Comparison of ENCODE assay signal across 32 cellular contexts in genomic region chr10:125163803-125164202, GRCh38.
"Had no signal": no experiment of that assay in that cellular context is flagged by ENCODE, and none has a peak within 500 bp of the region (broad histone marks: within the 10 kb centered on the region; RNA-seq: fewer than 3 reads in every experiment).

No MANE protein-coding gene starts in this region.

- H3K36me3 Mint-ChIP-seq: activated naive CD4-positive, alpha-beta T cell treated with anti-CD3 and anti-CD28 coated beads, Interleukin-2, amount 10 ng/mL, durations not matched to agents 7 days and 5 days; activated naive CD8-positive, alpha-beta T cell; brain; WTC11 had no signal

- ATAC-seq: activated CD4-positive, alpha-beta T cell treated with anti-CD3 and anti-CD28 coated beads for 36 hours; activated CD4-positive, CD25-positive, alpha-beta regulatory T cell treated with anti-CD3 and anti-CD28 coated beads, Interleukin-2, amount 50 U/mL, for 24 hours; activated CD8-positive, alpha-beta T cell treated with anti-CD3 and anti-CD28 coated beads, Interleukin-2, amount 10 ng/mL, durations not matched to agents 7 days and 5 days; activated naive CD8-positive, alpha-beta T cell treated with anti-CD3 and anti-CD28 coated beads, Interleukin-2, amount 50 U/mL, for 24 hours; WTC11 had no signal

- H3K4me1 Mint-ChIP-seq: activated CD4-positive, alpha-beta T cell treated with anti-CD3 and anti-CD28 coated beads for 36 hours; activated CD4-positive, alpha-beta T cell treated with anti-CD3 and anti-CD28 coated beads, Interleukin-2, amount 10 ng/mL, durations not matched to agents 7 days and 5 days; activated naive CD4-positive, alpha-beta T cell treated with anti-CD3 and anti-CD28 coated beads, Interleukin-2, amount 10 ng/mL, durations not matched to agents 7 days and 5 days had no signal

- H3K27me3 Mint-ChIP-seq: brain had no signal

- DNase-seq: activated CD4-positive, alpha-beta T cell treated with anti-CD3 and anti-CD28 coated beads for 36 hours; activated CD4-positive, alpha-beta T cell treated with anti-CD3 and anti-CD28 coated beads, Interleukin-2, amount 10 ng/mL, durations not matched to agents 7 days and 5 days; activated CD4-positive, alpha-beta T cell treated with anti-CD3 and anti-CD28 coated beads, Interleukin-2, amount 50 U/mL, for 48 hours; activated CD8-positive, alpha-beta memory T cell treated with anti-CD3 and anti-CD28 coated beads, Interleukin-2, amount 50 U/mL, for 4 hours; activated CD8-positive, alpha-beta T cell treated with anti-CD3 and anti-CD28 coated beads, Interleukin-2, amount 10 ng/mL, durations not matched to agents 7 days and 5 days; activated effector memory CD4-positive, alpha-beta T cell treated with Interleukin-2 at 50 U/mL for 16 hours; activated naive CD4-positive, alpha-beta T cell treated with anti-CD3 and anti-CD28 coated beads, Interleukin-2, amount 10 ng/mL, durations not matched to agents 7 days and 5 days; activated naive CD8-positive, alpha-beta T cell treated with anti-CD3 and anti-CD28 coated beads, Interleukin-2, amount 50 U/mL, for 24 hours; activated T-cell treated with anti-CD3 and anti-CD28 coated beads, Interleukin-2, amount 50 U/mL, for 48 hours; anterior cingulate cortex; central memory CD4-positive, alpha-beta T cell; Kasumi-1; KG1; MM.1S; MV-4-11; NCI-H1092; NCI-H1436 treated with DMSO at 0.1 percent for 48 hours; NCI-H187; NCI-H2081 treated with DMSO at 0.1 percent for 48 hours; NCI-H345; NCI-H524 treated with DMSO at 0.1 percent for 48 hours; RPMI8226; SHP77 treated with DMSO at 0.1 percent for 48 hours; SK-N-SH had no signal

- H3K9me3 Mint-ChIP-seq: activated CD4-positive, alpha-beta T cell treated with anti-CD3 and anti-CD28 coated beads, Interleukin-2, amount 10 ng/mL, durations not matched to agents 7 days and 5 days; activated naive CD4-positive, alpha-beta T cell treated with anti-CD3 and anti-CD28 coated beads, Interleukin-2, amount 10 ng/mL, durations not matched to agents 7 days and 5 days; activated naive CD8-positive, alpha-beta T cell treated with anti-CD3 and anti-CD28 coated beads, Interleukin-2, amount 50 U/mL, for 24 hours; T-helper 1 cell treated with Interleukin-12 subunit alpha and Interleukin-12 subunit beta and Interleukin-4 antibody, amounts not matched to agents 30 μg/mL and 1 μg/mL, for 36 hours; T-helper 2 cell treated with Interferon-gamma antibody and Interleukin-4, amounts not matched to agents 5 μg/mL and 100 μg/mL, for 36 hours; WTC11 had no signal

- H3K36me3 ChIP-seq: Peyer's patch had no signal

- H3K4me3 ChIP-seq: Peyer's patch, SJSA1 had no signal

- H3K9ac ChIP-seq: SK-N-SH had no signal

- H3K4me3 Mint-ChIP-seq: activated CD4-positive, alpha-beta T cell treated with anti-CD3 and anti-CD28 coated beads for 36 hours; activated CD4-positive, alpha-beta T cell treated with anti-CD3 and anti-CD28 coated beads, Interleukin-2, amount 10 ng/mL, durations not matched to agents 7 days and 5 days; activated CD8-positive, alpha-beta T cell treated with anti-CD3 and anti-CD28 coated beads, Interleukin-2, amount 10 ng/mL, durations not matched to agents 7 days and 5 days; activated naive CD4-positive, alpha-beta T cell treated with anti-CD3 and anti-CD28 coated beads, Interleukin-2, amount 10 ng/mL, durations not matched to agents 7 days and 5 days; activated naive CD8-positive, alpha-beta T cell; activated naive CD8-positive, alpha-beta T cell treated with anti-CD3 and anti-CD28 coated beads, Interleukin-2, amount 50 U/mL, for 24 hours; T-helper 1 cell treated with Interleukin-12 subunit alpha and Interleukin-12 subunit beta and Interleukin-4 antibody, amounts not matched to agents 30 μg/mL and 1 μg/mL, for 36 hours; T-helper 2 cell treated with Interferon-gamma antibody and Interleukin-4, amounts not matched to agents 5 μg/mL and 100 μg/mL, for 36 hours; WTC11 had no signal

- H3K9me2 ChIP-seq: SK-N-SH had no signal

- H3K27me3 ChIP-seq: Peyer's patch, SJSA1 had no signal

- H3K9me3 ChIP-seq: Peyer's patch, SJSA1, SK-N-SH had no signal

- H3K27ac ChIP-seq: Peyer's patch, SJSA1 had no signal

- H3K27ac Mint-ChIP-seq: activated CD4-positive, alpha-beta T cell treated with anti-CD3 and anti-CD28 coated beads for 36 hours; activated CD4-positive, alpha-beta T cell treated with anti-CD3 and anti-CD28 coated beads, Interleukin-2, amount 10 ng/mL, durations not matched to agents 7 days and 5 days; activated CD8-positive, alpha-beta T cell treated with anti-CD3 and anti-CD28 coated beads, Interleukin-2, amount 10 ng/mL, durations not matched to agents 7 days and 5 days; activated naive CD4-positive, alpha-beta T cell treated with anti-CD3 and anti-CD28 coated beads, Interleukin-2, amount 10 ng/mL, durations not matched to agents 7 days and 5 days; activated naive CD8-positive, alpha-beta T cell; activated naive CD8-positive, alpha-beta T cell treated with anti-CD3 and anti-CD28 coated beads, Interleukin-2, amount 50 U/mL, for 24 hours; T-helper 1 cell treated with Interleukin-12 subunit alpha and Interleukin-12 subunit beta and Interleukin-4 antibody, amounts not matched to agents 30 μg/mL and 1 μg/mL, for 36 hours; T-helper 2 cell treated with Interferon-gamma antibody and Interleukin-4, amounts not matched to agents 5 μg/mL and 100 μg/mL, for 36 hours; WTC11 had no signal

- H3K4me2 ChIP-seq: SK-N-SH had no signal
